In genomic region chr12:4006743-4007142, GRCh38 we compare ENCODE assay signal across 24 cellular contexts.
"Had no signal": no experiment of that assay in that cellular context is flagged by ENCODE, and none has a peak within 500 bp of the region (broad histone marks: within the 10 kb centered on the region; RNA-seq: fewer than 3 reads in every experiment).

No MANE protein-coding gene starts in this region.

- H3K4me3 ChIP-seq: body of pancreas, colonic mucosa, gastroesophageal sphincter, heart left ventricle, lung, psoas muscle, smooth muscle cell, stomach, testis, upper lobe of right lung had no signal

- H3K9me3 Mint-ChIP-seq: activated CD4-positive, alpha-beta memory T cell treated with anti-CD3 and anti-CD28 coated beads, Interleukin-2, amount 10 ng/mL, durations not matched to agents 7 days and 5 days; activated naive CD8-positive, alpha-beta T cell treated with anti-CD3 and anti-CD28 coated beads for 36 hours; T-cell had no signal

- H3K36me3 ChIP-seq: colonic mucosa, gastroesophageal sphincter, heart left ventricle, stomach, upper lobe of right lung had no signal

- ATAC-seq: activated CD8-positive, alpha-beta memory T cell treated with anti-CD3 and anti-CD28 coated beads, Interleukin-2, amount 10 ng/mL, durations not matched to agents 7 days and 5 days; body of pancreas; gastroesophageal sphincter; heart left ventricle; left colon; psoas muscle; sciatic nerve; T-cell; upper lobe of right lung had no signal

- H3K4me3 Mint-ChIP-seq: activated CD4-positive, alpha-beta memory T cell treated with anti-CD3 and anti-CD28 coated beads, Interleukin-2, amount 10 ng/mL, durations not matched to agents 7 days and 5 days; activated CD8-positive, alpha-beta memory T cell treated with anti-CD3 and anti-CD28 coated beads, Interleukin-2, amount 10 ng/mL, durations not matched to agents 7 days and 5 days; activated naive CD8-positive, alpha-beta T cell treated with anti-CD3 and anti-CD28 coated beads for 36 hours; nephron progenitor cell; T-cell had no signal

- H3K27ac Mint-ChIP-seq: activated CD4-positive, alpha-beta memory T cell treated with anti-CD3 and anti-CD28 coated beads, Interleukin-2, amount 10 ng/mL, durations not matched to agents 7 days and 5 days; activated CD8-positive, alpha-beta memory T cell treated with anti-CD3 and anti-CD28 coated beads, Interleukin-2, amount 10 ng/mL, durations not matched to agents 7 days and 5 days; activated naive CD8-positive, alpha-beta T cell treated with anti-CD3 and anti-CD28 coated beads for 36 hours; nephron progenitor cell; T-cell had no signal

- H3K4me1 Mint-ChIP-seq: activated naive CD8-positive, alpha-beta T cell treated with anti-CD3 and anti-CD28 coated beads for 36 hours; T-cell had no signal

- H3K27me3 ChIP-seq: body of pancreas, colonic mucosa, gastroesophageal sphincter, stomach, testis, upper lobe of right lung had no signal

- H3K4me2 ChIP-seq: smooth muscle cell had no signal

- H3K36me3 Mint-ChIP-seq: activated CD8-positive, alpha-beta memory T cell treated with anti-CD3 and anti-CD28 coated beads, Interleukin-2, amount 10 ng/mL, durations not matched to agents 7 days and 5 days; activated naive CD8-positive, alpha-beta T cell treated with anti-CD3 and anti-CD28 coated beads for 36 hours; T-cell had no signal

- H3K4me1 ChIP-seq: colonic mucosa, gastroesophageal sphincter, heart left ventricle, psoas muscle, stomach, testis, upper lobe of right lung had no signal

- DNase-seq: activated CD4-positive, alpha-beta memory T cell treated with anti-CD3 and anti-CD28 coated beads, Interleukin-2, amount 10 ng/mL, durations not matched to agents 7 days and 5 days; activated CD4-positive, alpha-beta T cell treated with anti-CD3 and anti-CD28 coated beads for 48 hours; activated CD4-positive, CD25-positive, alpha-beta regulatory T cell; activated CD8-positive, alpha-beta memory T cell treated with anti-CD3 and anti-CD28 coated beads, Interleukin-2, amount 10 ng/mL, durations not matched to agents 7 days and 5 days; activated naive CD8-positive, alpha-beta T cell treated with anti-CD3 and anti-CD28 coated beads for 36 hours; amygdala; body of pancreas; central memory CD4-positive, alpha-beta T cell; colonic mucosa; heart left ventricle; left colon; midbrain; nephron progenitor cell; nucleus accumbens; psoas muscle; stimulated activated CD4-positive, alpha-beta T cell treated with anti-CD3 and anti-CD28 coated beads, Interleukin-4, amount 100 ng/mL, for 1 hour; stomach; T-cell; testis; upper lobe of right lung had no signal

- H3K9me3 ChIP-seq: body of pancreas, colonic mucosa, gastroesophageal sphincter, heart left ventricle, psoas muscle, stomach, testis, upper lobe of right lung had no signal

- H3K27ac ChIP-seq: colonic mucosa, gastroesophageal sphincter, heart left ventricle, psoas muscle, stomach, testis, upper lobe of right lung had no signal

- H3K27me3 Mint-ChIP-seq: activated CD4-positive, alpha-beta memory T cell treated with anti-CD3 and anti-CD28 coated beads, Interleukin-2, amount 10 ng/mL, durations not matched to agents 7 days and 5 days; activated CD8-positive, alpha-beta memory T cell treated with anti-CD3 and anti-CD28 coated beads, Interleukin-2, amount 10 ng/mL, durations not matched to agents 7 days and 5 days; activated naive CD8-positive, alpha-beta T cell treated with anti-CD3 and anti-CD28 coated beads for 36 hours had no signal
